In genomic region chr15:91930092-91930491, GRCh38 we compare ENCODE assay signal across 24 cellular contexts.
"Had no signal": no experiment of that assay in that cellular context is flagged by ENCODE, and none has a peak within 500 bp of the region (broad histone marks: within the 10 kb centered on the region; RNA-seq: fewer than 3 reads in every experiment).

No MANE protein-coding gene starts in this region.

- H3K9me3 Mint-ChIP-seq: activated CD8-positive, alpha-beta T cell treated with anti-CD3 and anti-CD28 coated beads for 36 hours; activated T-cell treated with anti-CD3 and anti-CD28 coated beads, Interleukin-2, amount 50 U/mL, for 72 hours; effector memory CD8-positive, alpha-beta T cell; nephron; stimulated activated memory B cell treated with anti-CD40 and anti-IgM and Interleukin-4, amounts not matched to agents 10 μg/mL and 1 μg/mL and 100 μg/mL, for 72 hours; stimulated activated naive CD8-positive, alpha-beta T cell treated with anti-CD3 and anti-CD28 coated beads, Interleukin-15, amount 100 ng/mL, for 72 hours; T-helper 2 cell treated with Interferon-gamma antibody and Interleukin-4, amounts not matched to agents 5 μg/mL and 100 μg/mL, for 36 hours had no signal

- H3K4me3 Mint-ChIP-seq: activated B cell treated with CpG ODN at 0.5 μM for 24 hours; activated CD8-positive, alpha-beta T cell treated with anti-CD3 and anti-CD28 coated beads for 36 hours; activated naive CD8-positive, alpha-beta T cell; activated T-cell treated with anti-CD3 and anti-CD28 coated beads, Interleukin-2, amount 50 U/mL, for 72 hours; effector memory CD8-positive, alpha-beta T cell; nephron; stimulated activated memory B cell treated with anti-CD40 and anti-IgM and Interleukin-4, amounts not matched to agents 10 μg/mL and 1 μg/mL and 100 μg/mL, for 72 hours; stimulated activated naive CD8-positive, alpha-beta T cell treated with anti-CD3 and anti-CD28 coated beads, Interleukin-15, amount 100 ng/mL, for 72 hours; T-cell; T-helper 2 cell treated with Interferon-gamma antibody and Interleukin-4, amounts not matched to agents 5 μg/mL and 100 μg/mL, for 36 hours had no signal

- H3K36me3 Mint-ChIP-seq: stimulated activated memory B cell treated with anti-CD40 and anti-IgM and Interleukin-4, amounts not matched to agents 10 μg/mL and 1 μg/mL and 100 μg/mL, for 72 hours had no signal

- H3K27ac Mint-ChIP-seq: activated B cell treated with CpG ODN at 0.5 μM for 24 hours; activated CD8-positive, alpha-beta T cell treated with anti-CD3 and anti-CD28 coated beads for 36 hours; activated naive CD8-positive, alpha-beta T cell; activated T-cell treated with anti-CD3 and anti-CD28 coated beads, Interleukin-2, amount 50 U/mL, for 72 hours; nephron; stimulated activated memory B cell treated with anti-CD40 and anti-IgM and Interleukin-4, amounts not matched to agents 10 μg/mL and 1 μg/mL and 100 μg/mL, for 72 hours; T-cell; T-helper 2 cell treated with Interferon-gamma antibody and Interleukin-4, amounts not matched to agents 5 μg/mL and 100 μg/mL, for 36 hours had no signal

- H3K27ac ChIP-seq: adrenal gland, body of pancreas, thyroid gland had no signal

- H3K4me1 Mint-ChIP-seq: activated B cell treated with CpG ODN at 0.5 μM for 24 hours; stimulated activated memory B cell treated with anti-CD40 and anti-IgM and Interleukin-4, amounts not matched to agents 10 μg/mL and 1 μg/mL and 100 μg/mL, for 72 hours; stimulated activated naive CD8-positive, alpha-beta T cell treated with anti-CD3 and anti-CD28 coated beads, Interleukin-15, amount 100 ng/mL, for 72 hours had no signal

- H3K9me3 ChIP-seq: adrenal gland, body of pancreas, thyroid gland had no signal

- H3K27me3 Mint-ChIP-seq: activated B cell treated with CpG ODN at 0.5 μM for 24 hours; activated CD8-positive, alpha-beta T cell treated with anti-CD3 and anti-CD28 coated beads for 36 hours; activated naive CD8-positive, alpha-beta T cell; effector memory CD8-positive, alpha-beta T cell; stimulated activated memory B cell treated with anti-CD40 and anti-IgM and Interleukin-4, amounts not matched to agents 10 μg/mL and 1 μg/mL and 100 μg/mL, for 72 hours; stimulated activated naive CD8-positive, alpha-beta T cell treated with anti-CD3 and anti-CD28 coated beads, Interleukin-15, amount 100 ng/mL, for 72 hours; T-cell had no signal

- H3K27me3 ChIP-seq: adrenal gland, body of pancreas, thyroid gland had no signal

- H3K36me3 ChIP-seq: adrenal gland, thyroid gland had no signal

- DNase-seq: activated B cell treated with CpG ODN at 0.5 μM for 24 hours; activated CD4-positive, alpha-beta T cell treated with anti-CD3 and anti-CD28 coated beads, Interleukin-2, amount 50 U/mL, for 1 hour; activated CD8-positive, alpha-beta T cell treated with anti-CD3 and anti-CD28 coated beads for 36 hours; activated naive CD4-positive, alpha-beta T cell; activated T-cell treated with anti-CD3 and anti-CD28 coated beads, Interleukin-2, amount 50 U/mL, for 72 hours; adrenal gland; aorta; body of pancreas; caudate nucleus; cortex of kidney; effector memory CD8-positive, alpha-beta T cell; mammary epithelial cell; stimulated activated CD4-positive, alpha-beta T cell treated with anti-CD3 and anti-CD28 coated beads, Interleukin-12 subunit alpha, Interleukin-12 subunit beta, amount 100 ng/mL, for 4 hours; stimulated activated CD4-positive, alpha-beta T cell treated with anti-CD3 and anti-CD28 coated beads, Interleukin-4, amount 100 ng/mL, for 1 hour; stimulated activated naive CD8-positive, alpha-beta T cell treated with anti-CD3 and anti-CD28 coated beads, Interleukin-15, amount 100 ng/mL, for 72 hours; substantia nigra; T-cell; thyroid gland had no signal

- H3K4me3 ChIP-seq: adrenal gland, body of pancreas, skin epidermis, thyroid gland had no signal

- ATAC-seq: activated CD8-positive, alpha-beta T cell treated with anti-CD3 and anti-CD28 coated beads for 36 hours; activated T-cell treated with anti-CD3 and anti-CD28 coated beads, Interleukin-2, amount 50 U/mL, for 72 hours; body of pancreas; effector memory CD8-positive, alpha-beta T cell; left lobe of liver; stimulated activated memory B cell treated with anti-CD40 and anti-IgM and Interleukin-4, amounts not matched to agents 10 μg/mL and 1 μg/mL and 100 μg/mL, for 72 hours; stimulated activated naive CD8-positive, alpha-beta T cell treated with anti-CD3 and anti-CD28 coated beads, Interleukin-15, amount 100 ng/mL, for 72 hours; T-cell had no signal
